In the genomic region with DNA sequence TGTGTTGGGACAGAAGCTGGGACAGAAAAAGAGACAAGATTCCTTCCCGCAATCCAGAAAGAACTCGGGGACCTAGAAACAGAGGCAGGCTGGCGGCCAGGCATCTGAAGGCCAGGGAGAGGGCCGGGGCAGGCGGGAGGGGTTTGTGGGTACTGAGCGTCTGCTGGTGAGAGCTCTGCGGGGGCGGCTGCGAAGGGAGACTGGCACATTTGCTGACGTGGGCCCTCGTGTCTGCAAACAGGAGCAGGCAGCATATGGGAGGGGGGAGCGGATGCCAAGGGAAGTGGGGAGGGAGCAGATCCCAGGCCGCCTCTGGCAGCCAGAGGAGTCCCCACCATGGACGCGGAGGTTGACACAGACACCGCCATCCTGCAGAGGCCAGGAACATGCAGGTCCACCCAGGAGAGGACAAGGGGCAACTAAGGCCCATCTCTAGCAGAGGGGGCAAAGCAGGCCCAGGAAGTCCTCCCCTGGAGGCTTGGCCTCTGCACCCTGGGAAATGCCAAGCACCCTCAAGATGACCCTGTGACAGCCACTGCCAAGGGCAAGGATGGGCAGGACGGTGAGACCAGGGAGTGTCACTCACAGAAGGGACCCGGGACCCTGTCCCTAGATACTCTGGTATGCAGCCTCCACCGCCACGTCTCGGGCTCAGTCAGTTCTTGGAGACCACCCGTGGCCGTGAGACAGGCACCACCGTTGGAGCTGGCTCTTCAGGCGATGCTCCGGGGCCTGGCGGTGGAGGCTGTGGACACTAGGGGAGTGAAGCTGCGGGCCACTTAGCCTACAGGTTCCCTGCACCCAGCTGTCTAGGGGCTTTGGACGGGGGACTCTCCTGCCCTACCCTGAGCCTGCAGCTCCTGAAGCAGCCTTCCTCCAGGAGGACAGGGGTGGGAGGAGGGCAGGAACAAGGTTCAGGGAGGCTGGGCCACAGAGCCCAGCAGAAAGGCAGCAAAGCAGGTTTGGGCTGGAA, we compare ENCODE assay signal across 10 cellular contexts. TPM values are rescaled to one million over a fixed set of nuclear protein-coding genes. Genes with fewer than 3 reads are reported as not detected.
DNase-seq lines count a peak whose midpoint lies in the region; ATAC-seq and TF ChIP-seq lines count a peak whose summit lies in the region.
"Had no signal": no experiment of that assay in that cellular context is flagged by ENCODE, and none has a peak within 500 bp of the region (broad histone marks: within the 10 kb centered on the region; RNA-seq: fewer than 3 reads in every experiment).

No MANE protein-coding gene starts in this region.

- in situ Hi-C loops in G401 (cut with HindIII; ENCODE audit: low sequenced_read_pairs) = no loop called here

- ATAC-seq in body of pancreas (peak; percentile 47), GM21619 (IDR thresholded peaks at IDR 0.05; ENCODE audit: unreplicated experiment) (no peak)

- H3K36me3 ChIP-seq in body of pancreas (replicated peaks in 1 of 2; ENCODE audit: insufficient read depth in 1 of 2, low read depth in 2 of 2) = no peaks in the 10 kb centered on the region

- intact Hi-C loops in body of pancreas (cut with DNase I) = no loop called here
- intact Hi-C loops in posterior vena cava (cut with DNase I) = no loop called here

- peak overlapping the region in 1 of 4 donors; percentile 13 for H3K27ac ChIP-seq in body of pancreas

- H3K4me3 ChIP-seq in body of pancreas = no peak overlapping the region

- TF ChIP-seq CTCF in body of pancreas (IDR thresholded peaks at IDR 0.05) = no peak

- no peaks in the 10 kb centered on the region for H3K4me1 ChIP-seq in body of pancreas

- H3K9me3 ChIP-seq in body of pancreas = no peaks in the 10 kb centered on the region

- no peak for TF ChIP-seq POLR2A in body of pancreas (IDR thresholded peaks at IDR 0.05)

- peaks cover 0 to 4% of the 10 kb centered on the region in 2 donors for H3K27me3 ChIP-seq in body of pancreas

- WGBS in body of pancreas, 2 donors = 76 to 77% methylated on average over 16 to 29 of the region's 29 CpGs

- DNase-seq in G401 (ENCODE audit: low spot score) (peak; percentile 87), body of pancreas (peak in 3 of 4 donors; percentile 56 to 70 (median 63)), hypothalamus (lab: John Stamatoyannopoulos, UW) (peak in 38 of 51 donors; percentile 14 to 87 (median 68)), posterior vena cava (ENCODE audit: low spot score) (peak; percentile 82), SHP77 treated with DMSO at 0.1 percent for 48 hours (lab: John Stamatoyannopoulos, UW) (no peak), SIG-M5 (lab: John Stamatoyannopoulos, UW) (no peak), DMS153 treated with DMSO at 0.1 percent for 48 hours (lab: John Stamatoyannopoulos, UW; ENCODE audit: unreplicated experiment) (no peak)
- DNase-seq: activated CD4-positive, alpha-beta T cell treated with anti-CD3 and anti-CD28 coated beads, Interleukin-2, amount 50 U/mL, for 1 hour; NCI-H1105 treated with DMSO at 0.1 percent for 48 hours had no signal

RNA-seq across cellular contexts. Expression of gene KCNH2, which starts 32.0 kb away (rescaled TPM):
- total RNA-seq in G401 (2014; rRNA removed; shearing (Covaris generic)) = 10.8 and 11.5 TPM in 2 replicates
- total RNA-seq in body of pancreas (1 to 10 TPM; 3.6 to 5.3 TPM), posterior vena cava (10 to 100 TPM; 27.3 to 37.3 TPM)

RNA-seq across cellular contexts. Expression of gene NOS3, which starts 44.7 kb away (rescaled TPM):
- 34.5 and 41.6 TPM in 2 replicates for total RNA-seq in G401 (2014; rRNA removed; shearing (Covaris generic))
- total RNA-seq in body of pancreas (1 to 10 TPM; 4.9 to 7.6 TPM), posterior vena cava (10 to 100 TPM; 27.9 to 71.8 TPM)

Comparison
In these comparisons a context has a peak if more than half of its experiments do, and no peak if none do; other contexts are left out.
1. DNase-seq: peak in G401 (single experiment), body of pancreas (3 of 4), hypothalamus (38 of 51) and posterior vena cava (single experiment); none in SHP77 treated with DMSO at 0.1 percent for 48 hours (single experiment), SIG-M5 (single experiment) and DMS153 treated with DMSO at 0.1 percent for 48 hours (single experiment).